In genomic region chr19:45477713-45478453, GRCh38 we compare ENCODE assay signal across 1 cellular context.
TF ChIP-seq lines count a peak whose summit lies in the region.

No MANE protein-coding gene starts in this region.

TF ChIP-seq in SK-N-SH, 30 proteins besides CTCF, POLR2A, EP300 and RAD21 (continued from another document):
- no peak for TF ChIP-seq REST (IDR thresholded peaks at IDR 0.05; ENCODE audit: low read depth, low read length)
- no peak for TF ChIP-seq TCF12 (IDR thresholded peaks at IDR 0.05)
- peak; percentile 23; the same call in 1 of the 2 replicates for TF ChIP-seq PBX3 (IDR thresholded peaks at IDR 0.05)
- TF ChIP-seq ELF1 (IDR thresholded peaks at IDR 0.05) = no peak
- TF ChIP-seq TEAD4 (IDR thresholded peaks at IDR 0.05; ENCODE audit: borderline replicate concordance, insufficient read depth) = no peak
- TF ChIP-seq MAX (IDR thresholded peaks at IDR 0.05; ENCODE audit: low read depth) = no peak
